ENCODE assay signal across 9 cellular contexts in genomic region chr11:65502274-65502851, GRCh38. TPM values are rescaled to one million over a fixed set of nuclear protein-coding genes. Genes with fewer than 3 reads are reported as not detected.
DNase-seq lines count a peak whose midpoint lies in the region; ATAC-seq, FAIRE-seq and TF ChIP-seq lines count a peak whose summit lies in the region.
"Had no signal": no experiment of that assay in that cellular context is flagged by ENCODE, and none has a peak within 500 bp of the region (broad histone marks: within the 10 kb centered on the region; RNA-seq: fewer than 3 reads in every experiment).

No MANE protein-coding gene starts in this region.

- H3K27me3 ChIP-seq in H7 (ENCODE audit: control insufficient read depth, insufficient read depth, low read length): no peaks in the 10 kb centered on the region
- no peaks in the 10 kb centered on the region for H3K27me3 ChIP-seq in RWPE2 (ENCODE audit: insufficient read depth, poor library complexity, severe bottlenecking)
- no peaks in the 10 kb centered on the region for H3K27me3 ChIP-seq in gastroesophageal sphincter
- no peaks in the 10 kb centered on the region for H3K27me3 ChIP-seq in small intestine (ENCODE audit: control insufficient read depth in 2 of 2, insufficient read depth in 2 of 2, low read length in 2 of 2)

- TF ChIP-seq CTCF in RWPE2 (IDR thresholded peaks at IDR 0.05; ENCODE audit: poor library complexity, severe bottlenecking) (no peak), gastroesophageal sphincter (IDR thresholded peaks at IDR 0.05) (no peak)

- TF ChIP-seq EP300 in gastroesophageal sphincter (IDR thresholded peaks at IDR 0.05): no peak

- no peak for ATAC-seq in RWPE2 (ENCODE audit: low read depth)
- ATAC-seq in gastroesophageal sphincter: no peak
- no peak for ATAC-seq in HG02610 (IDR thresholded peaks at IDR 0.05; ENCODE audit: unreplicated experiment)
- ATAC-seq: activated T-helper 17 cell treated with anti-CD3 and anti-CD28 coated beads, Interleukin-2, amount 50 U/mL, for 72 hours had no signal

- H3K4me1 ChIP-seq in RWPE2 (ENCODE audit: insufficient read depth, poor library complexity, severe bottlenecking) (peaks cover 6% of the 10 kb centered on the region), gastroesophageal sphincter (peaks cover 7 to 32% (median 7%) of the 10 kb centered on the region in 3 donors), small intestine (ENCODE audit: control insufficient read depth in 2 of 2, insufficient read depth in 1 of 2, low read depth in 1 of 2, low read length in 1 of 2) (peaks cover 0 to 4% of the 10 kb centered on the region in 2 donors)

- FAIRE-seq in small intestine (lab: Jason Lieb, UNC): no peak

- DNase-seq in H7 (no peak), RWPE2 (ENCODE audit: low spot score) (no peak), small intestine (peak; percentile 52), GM19238 (ENCODE audit: insufficient read length, low spot score) (no peak), LoVo (ENCODE audit: low spot score) (no peak), GDM1 (lab: John Stamatoyannopoulos, UW) (no peak)

- H3K9me3 ChIP-seq in RWPE2 (ENCODE audit: severe bottlenecking) (no peaks in the 10 kb centered on the region), gastroesophageal sphincter (no peaks in the 10 kb centered on the region), small intestine (ENCODE audit: control insufficient read depth, low read depth) (no peaks in the 10 kb centered on the region)

- H3K36me3 ChIP-seq in H7 (replicated peaks; ENCODE audit: control insufficient read depth, insufficient read depth, low read length): peaks cover 54% of the 10 kb centered on the region
- peaks cover 75% of the 10 kb centered on the region for H3K36me3 ChIP-seq in RWPE2 (ENCODE audit: low read depth)
- H3K36me3 ChIP-seq in gastroesophageal sphincter: peaks cover 34 to 58% of the 10 kb centered on the region in 2 donors
- H3K36me3 ChIP-seq in small intestine (ENCODE audit: control insufficient read depth in 2 of 2, insufficient read depth in 2 of 2, low read length in 2 of 2): peaks cover 27 to 30% of the 10 kb centered on the region in 2 donors

- H3K4me3 ChIP-seq in H7 (ENCODE audit: insufficient read depth, low read depth, low read length) (peak overlapping the region; percentile 79), RWPE2 (ENCODE audit: severe bottlenecking) (peak overlapping the region; percentile 70), gastroesophageal sphincter (peak overlapping the region; percentile 74 to 97), small intestine (ENCODE audit: low read depth in 1 of 2, low read length in 2 of 2) (peak overlapping the region; percentile 61 to 73)

- H3K27ac ChIP-seq in RWPE2 (ENCODE audit: poor library complexity, severe bottlenecking) (peak overlapping the region; percentile 99), gastroesophageal sphincter (peak overlapping the region; percentile 96 to 100 (median 98)), small intestine (ENCODE audit: low read depth in 1 of 2, low read length in 1 of 2) (peak overlapping the region; percentile 96 to 99)

- no peak for TF ChIP-seq POLR2A in gastroesophageal sphincter (IDR thresholded peaks at IDR 0.05)

RNA-seq across cellular contexts. Expression of gene MALAT1, which starts 3.5 kb away (rescaled TPM):
- total RNA-seq in H7 (2014; rRNA removed; shearing (Covaris generic)): 456 and 1,088 TPM in 2 replicates
- over 10,000 TPM in 2 of 4 donors, 1,000 to 10,000 TPM in 2; 2,194 to 20,520 (median 8,164) TPM for total RNA-seq in gastroesophageal sphincter
- polyA plus RNA-seq in small intestine: 100 to 1,000 TPM; 155 to 454 (median 159) TPM

RNA-seq across cellular contexts. Expression of gene SCYL1, which starts 22.5 kb away (rescaled TPM):
- 70.0 and 72.3 TPM in 2 replicates for total RNA-seq in H7 (2014; rRNA removed; shearing (Covaris generic))
- total RNA-seq in gastroesophageal sphincter: 10 to 100 TPM; 70.6 to 97.6 (median 89.2) TPM
- polyA plus RNA-seq in small intestine: 10 to 100 TPM; 46.7 to 76.9 (median 74.3) TPM

RNA-seq across cellular contexts. Expression of gene LTBP3, which starts 55.8 kb away (rescaled TPM):
- 3.9 and 5.7 TPM in 2 replicates for total RNA-seq in H7 (2014; rRNA removed; shearing (Covaris generic))
- total RNA-seq in gastroesophageal sphincter: 100 to 1,000 TPM in 3 of 4 donors, 10 to 100 TPM in 1; 90.6 to 173 (median 139) TPM
- 10 to 100 TPM in 2 of 3 donors, 1 to 10 TPM in 1; 6.5 to 25.6 (median 17.0) TPM for polyA plus RNA-seq in small intestine

Comparison
In these comparisons a context has a peak if more than half of its experiments do, and no peak if none do; other contexts are left out.
1. RNA of gene LTBP3, which starts 55.8 kb away (total RNA-seq): 90.6 to 173 TPM in gastroesophageal sphincter; 3.9 to 5.7 TPM in H7; every median in the first group is over 10 times any median in the second.
2. Peak in every context shown above with its lines, with median percentiles within 50 percentile points of each other: H3K4me3 ChIP-seq and H3K27ac ChIP-seq.